Comparison of ENCODE assay signal across 1 cellular context in genomic region chr11:117946842-117947526, GRCh38.
A peak's percentile ranks its signal among the peaks of the same experiment; 100 is the strongest.
TF ChIP-seq lines count a peak whose summit lies in the region.

No MANE protein-coding gene starts in this region.

TF ChIP-seq in K562, 482 proteins besides CTCF, POLR2A, EP300 and RAD21 (continued from another document and continues in another):
- TF ChIP-seq, protein P1, sequence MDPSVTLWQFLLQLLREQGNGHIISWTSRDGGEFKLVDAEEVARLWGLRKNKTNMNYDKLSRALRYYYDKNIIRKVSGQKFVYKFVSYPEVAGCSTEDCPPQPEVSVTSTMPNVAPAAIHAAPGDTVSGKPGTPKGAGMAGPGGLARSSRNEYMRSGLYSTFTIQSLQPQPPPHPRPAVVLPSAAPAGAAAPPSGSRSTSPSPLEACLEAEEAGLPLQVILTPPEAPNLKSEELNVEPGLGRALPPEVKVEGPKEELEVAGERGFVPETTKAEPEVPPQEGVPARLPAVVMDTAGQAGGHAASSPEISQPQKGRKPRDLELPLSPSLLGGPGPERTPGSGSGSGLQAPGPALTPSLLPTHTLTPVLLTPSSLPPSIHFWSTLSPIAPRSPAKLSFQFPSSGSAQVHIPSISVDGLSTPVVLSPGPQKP (CRISPR knock-in tag; IDR thresholded peaks at IDR 0.05), result no peak
- TF ChIP-seq, protein P2, sequence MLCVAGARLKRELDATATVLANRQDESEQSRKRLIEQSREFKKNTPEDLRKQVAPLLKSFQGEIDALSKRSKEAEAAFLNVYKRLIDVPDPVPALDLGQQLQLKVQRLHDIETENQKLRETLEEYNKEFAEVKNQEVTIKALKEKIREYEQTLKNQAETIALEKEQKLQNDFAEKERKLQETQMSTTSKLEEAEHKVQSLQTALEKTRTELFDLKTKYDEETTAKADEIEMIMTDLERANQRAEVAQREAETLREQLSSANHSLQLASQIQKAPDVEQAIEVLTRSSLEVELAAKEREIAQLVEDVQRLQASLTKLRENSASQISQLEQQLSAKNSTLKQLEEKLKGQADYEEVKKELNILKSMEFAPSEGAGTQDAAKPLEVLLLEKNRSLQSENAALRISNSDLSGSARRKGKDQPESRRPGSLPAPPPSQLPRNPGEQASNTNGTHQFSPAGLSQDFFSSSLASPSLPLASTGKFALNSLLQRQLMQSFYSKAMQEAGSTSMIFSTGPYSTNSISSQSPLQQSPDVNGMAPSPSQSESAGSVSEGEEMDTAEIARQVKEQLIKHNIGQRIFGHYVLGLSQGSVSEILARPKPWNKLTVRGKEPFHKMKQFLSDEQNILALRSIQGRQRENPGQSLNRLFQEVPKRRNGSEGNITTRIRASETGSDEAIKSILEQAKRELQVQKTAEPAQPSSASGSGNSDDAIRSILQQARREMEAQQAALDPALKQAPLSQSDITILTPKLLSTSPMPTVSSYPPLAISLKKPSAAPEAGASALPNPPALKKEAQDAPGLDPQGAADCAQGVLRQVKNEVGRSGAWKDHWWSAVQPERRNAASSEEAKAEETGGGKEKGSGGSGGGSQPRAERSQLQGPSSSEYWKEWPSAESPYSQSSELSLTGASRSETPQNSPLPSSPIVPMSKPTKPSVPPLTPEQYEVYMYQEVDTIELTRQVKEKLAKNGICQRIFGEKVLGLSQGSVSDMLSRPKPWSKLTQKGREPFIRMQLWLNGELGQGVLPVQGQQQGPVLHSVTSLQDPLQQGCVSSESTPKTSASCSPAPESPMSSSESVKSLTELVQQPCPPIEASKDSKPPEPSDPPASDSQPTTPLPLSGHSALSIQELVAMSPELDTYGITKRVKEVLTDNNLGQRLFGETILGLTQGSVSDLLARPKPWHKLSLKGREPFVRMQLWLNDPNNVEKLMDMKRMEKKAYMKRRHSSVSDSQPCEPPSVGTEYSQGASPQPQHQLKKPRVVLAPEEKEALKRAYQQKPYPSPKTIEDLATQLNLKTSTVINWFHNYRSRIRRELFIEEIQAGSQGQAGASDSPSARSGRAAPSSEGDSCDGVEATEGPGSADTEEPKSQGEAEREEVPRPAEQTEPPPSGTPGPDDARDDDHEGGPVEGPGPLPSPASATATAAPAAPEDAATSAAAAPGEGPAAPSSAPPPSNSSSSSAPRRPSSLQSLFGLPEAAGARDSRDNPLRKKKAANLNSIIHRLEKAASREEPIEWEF (CRISPR knock-in tag; IDR thresholded peaks at IDR 0.05), result no peak
- TF ChIP-seq CREM (IDR thresholded peaks at IDR 0.05; ENCODE audit: low read depth) (no peak), CREB5 (CRISPR knock-in tag; IDR thresholded peaks at IDR 0.05) (no peak), XRCC5 (IDR thresholded peaks at IDR 0.05; ENCODE audit: low read depth, low read length) (peak; percentile 73; the same call in 1 of the 2 replicates), DACH1 (IDR thresholded peaks at IDR 0.05; ENCODE audit: partially characterized antibody) (no peak), ATF1 (CRISPR knock-in tag; IDR thresholded peaks at IDR 0.05) (no peak), ATF1 (tag; IDR thresholded peaks at IDR 0.05) (peak; percentile 35; the same call in 1 of the 2 replicates), ZNF707 (CRISPR knock-in tag; conservative IDR thresholded peaks at IDR 0.05) (no peak), ZNF121 (CRISPR knock-in tag; conservative IDR thresholded peaks at IDR 0.05) (no peak), GATAD2A (IDR thresholded peaks at IDR 0.05) (no peak), RBFOX2 (IDR thresholded peaks at IDR 0.05; ENCODE audit: low read depth, low read length) (no peak), RFX1 (IDR thresholded peaks at IDR 0.05) (no peak), ZBTB34 (CRISPR knock-in tag; IDR thresholded peaks at IDR 0.05) (no peak), TAF15 (IDR thresholded peaks at IDR 0.05; ENCODE audit: low read depth, low read length) (no peak), SLC30A9 (CRISPR knock-in tag; IDR thresholded peaks at IDR 0.05) (no peak), ZNF778 (CRISPR knock-in tag; IDR thresholded peaks at IDR 0.05) (no peak), ZNF124 (CRISPR knock-in tag; IDR thresholded peaks at IDR 0.05) (no peak), ELF4 (CRISPR knock-in tag; IDR thresholded peaks at IDR 0.05) (no peak), ZNF668 (CRISPR knock-in tag; IDR thresholded peaks at IDR 0.05) (no peak), ZNF224 (CRISPR knock-in tag; IDR thresholded peaks at IDR 0.05) (no peak), ZBTB7A (IDR thresholded peaks at IDR 0.05; ENCODE audit: borderline replicate concordance, control insufficient read depth, low read depth, low read length) (0 out of 2 replicates have a peak, but pooled peaks have one; percentile 19), TAF1 (IDR thresholded peaks at IDR 0.05; ENCODE audit: control insufficient read depth, extremely low read depth, insufficient read depth, low read length, severe bottlenecking) (no peak), NFE2L1 (tag; IDR thresholded peaks at IDR 0.05; ENCODE audit: borderline replicate concordance, low read depth) (no peak), ZFP1 (CRISPR knock-in tag; IDR thresholded peaks at IDR 0.05) (no peak), ZNF79 (CRISPR knock-in tag; IDR thresholded peaks at IDR 0.05; ENCODE audit: low read depth) (no peak), MTA3 (IDR thresholded peaks at IDR 0.05; ENCODE audit: borderline replicate concordance) (no peak)
- TF ChIP-seq, protein P3, sequence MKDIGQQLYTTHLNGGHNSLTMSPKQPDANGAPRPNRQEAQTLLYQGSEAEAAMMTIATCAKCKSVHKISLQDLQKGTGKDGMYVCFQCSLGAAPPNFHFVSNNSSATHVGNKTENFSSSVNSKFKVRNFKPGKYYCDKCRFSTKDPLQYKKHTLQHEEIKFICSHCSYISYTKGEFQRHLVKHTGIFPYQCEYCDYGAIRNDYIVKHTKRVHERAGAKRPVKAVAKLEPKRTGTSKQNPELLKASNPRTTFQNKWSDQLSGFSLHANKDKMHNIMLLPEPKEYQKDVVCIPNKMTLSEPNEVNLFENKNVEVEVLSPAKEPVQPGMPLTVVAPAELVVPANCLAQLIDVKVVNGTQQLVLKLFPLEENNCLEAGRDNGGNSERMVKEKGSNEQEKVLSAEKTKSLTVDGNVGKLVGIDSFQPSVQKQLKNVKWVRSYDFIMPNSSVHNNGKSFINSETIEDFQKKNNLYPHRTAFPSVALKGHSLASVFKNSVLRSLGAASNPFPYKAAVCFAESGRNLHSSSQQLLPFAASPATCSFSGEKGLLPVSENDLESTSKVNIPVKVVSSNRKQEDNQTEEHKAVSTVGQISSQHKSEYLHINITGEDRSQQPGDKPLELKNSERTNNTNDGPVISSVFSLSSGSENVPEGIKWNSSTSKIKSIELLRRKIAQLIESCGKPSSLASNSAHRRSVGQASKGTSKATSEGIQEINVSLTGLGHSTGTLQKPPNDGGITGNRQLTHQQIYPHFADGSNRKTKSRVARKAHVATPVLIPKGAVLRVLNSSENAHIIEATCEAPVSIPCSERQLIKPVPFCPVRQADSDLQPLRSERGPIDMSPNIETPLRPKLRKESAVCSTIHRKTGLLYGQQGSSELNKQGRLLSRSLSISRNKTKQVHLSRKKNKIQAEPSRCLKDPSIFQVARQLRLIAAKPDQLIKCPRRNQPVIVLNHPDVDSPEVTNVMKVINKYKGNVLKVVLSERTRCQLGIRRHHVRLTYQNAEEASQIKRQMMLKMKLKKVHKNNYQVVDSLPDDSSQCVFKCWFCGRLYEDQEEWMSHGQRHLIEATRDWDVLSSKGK (CRISPR knock-in tag; IDR thresholded peaks at IDR 0.05), result no peak
- TF ChIP-seq, protein P4, sequence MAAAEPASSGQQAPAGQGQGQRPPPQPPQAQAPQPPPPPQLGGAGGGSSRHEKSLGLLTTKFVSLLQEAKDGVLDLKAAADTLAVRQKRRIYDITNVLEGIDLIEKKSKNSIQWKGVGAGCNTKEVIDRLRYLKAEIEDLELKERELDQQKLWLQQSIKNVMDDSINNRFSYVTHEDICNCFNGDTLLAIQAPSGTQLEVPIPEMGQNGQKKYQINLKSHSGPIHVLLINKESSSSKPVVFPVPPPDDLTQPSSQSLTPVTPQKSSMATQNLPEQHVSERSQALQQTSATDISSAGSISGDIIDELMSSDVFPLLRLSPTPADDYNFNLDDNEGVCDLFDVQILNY (CRISPR knock-in tag; IDR thresholded peaks at IDR 0.05), result no peak
- TF ChIP-seq, protein P5, sequence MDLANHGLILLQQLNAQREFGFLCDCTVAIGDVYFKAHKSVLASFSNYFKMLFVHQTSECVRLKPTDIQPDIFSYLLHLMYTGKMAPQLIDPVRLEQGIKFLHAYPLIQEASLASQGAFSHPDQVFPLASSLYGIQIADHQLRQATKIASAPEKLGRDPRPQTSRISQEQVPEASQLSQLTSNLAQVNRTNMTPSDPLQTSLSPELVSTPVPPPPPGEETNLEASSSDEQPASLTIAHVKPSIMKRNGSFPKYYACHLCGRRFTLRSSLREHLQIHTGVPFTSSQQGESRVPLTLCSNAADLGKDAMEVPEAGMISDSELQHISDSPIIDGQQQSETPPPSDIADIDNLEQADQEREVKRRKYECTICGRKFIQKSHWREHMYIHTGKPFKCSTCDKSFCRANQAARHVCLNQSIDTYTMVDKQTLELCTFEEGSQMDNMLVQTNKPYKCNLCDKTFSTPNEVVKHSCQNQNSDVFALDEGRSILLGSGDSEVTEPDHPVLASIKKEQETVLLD (IDR thresholded peaks at IDR 0.05), result no peak
- TF ChIP-seq, protein P6, sequence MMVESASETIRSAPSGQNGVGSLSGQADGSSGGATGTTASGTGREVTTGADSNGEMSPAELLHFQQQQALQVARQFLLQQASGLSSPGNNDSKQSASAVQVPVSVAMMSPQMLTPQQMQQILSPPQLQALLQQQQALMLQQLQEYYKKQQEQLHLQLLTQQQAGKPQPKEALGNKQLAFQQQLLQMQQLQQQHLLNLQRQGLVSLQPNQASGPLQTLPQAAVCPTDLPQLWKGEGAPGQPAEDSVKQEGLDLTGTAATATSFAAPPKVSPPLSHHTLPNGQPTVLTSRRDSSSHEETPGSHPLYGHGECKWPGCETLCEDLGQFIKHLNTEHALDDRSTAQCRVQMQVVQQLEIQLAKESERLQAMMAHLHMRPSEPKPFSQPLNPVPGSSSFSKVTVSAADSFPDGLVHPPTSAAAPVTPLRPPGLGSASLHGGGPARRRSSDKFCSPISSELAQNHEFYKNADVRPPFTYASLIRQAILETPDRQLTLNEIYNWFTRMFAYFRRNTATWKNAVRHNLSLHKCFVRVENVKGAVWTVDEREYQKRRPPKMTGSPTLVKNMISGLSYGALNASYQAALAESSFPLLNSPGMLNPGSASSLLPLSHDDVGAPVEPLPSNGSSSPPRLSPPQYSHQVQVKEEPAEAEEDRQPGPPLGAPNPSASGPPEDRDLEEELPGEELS (CRISPR knock-in tag; IDR thresholded peaks at IDR 0.05; ENCODE audit: borderline replicate concordance), result no peak
- TF ChIP-seq, protein P7, sequence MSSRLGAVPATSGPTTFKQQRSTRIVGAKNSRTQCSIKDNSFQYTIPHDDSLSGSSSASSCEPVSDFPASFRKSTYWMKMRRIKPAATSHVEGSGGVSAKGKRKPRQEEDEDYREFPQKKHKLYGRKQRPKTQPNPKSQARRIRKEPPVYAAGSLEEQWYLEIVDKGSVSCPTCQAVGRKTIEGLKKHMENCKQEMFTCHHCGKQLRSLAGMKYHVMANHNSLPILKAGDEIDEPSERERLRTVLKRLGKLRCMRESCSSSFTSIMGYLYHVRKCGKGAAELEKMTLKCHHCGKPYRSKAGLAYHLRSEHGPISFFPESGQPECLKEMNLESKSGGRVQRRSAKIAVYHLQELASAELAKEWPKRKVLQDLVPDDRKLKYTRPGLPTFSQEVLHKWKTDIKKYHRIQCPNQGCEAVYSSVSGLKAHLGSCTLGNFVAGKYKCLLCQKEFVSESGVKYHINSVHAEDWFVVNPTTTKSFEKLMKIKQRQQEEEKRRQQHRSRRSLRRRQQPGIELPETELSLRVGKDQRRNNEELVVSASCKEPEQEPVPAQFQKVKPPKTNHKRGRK (tag; IDR thresholded peaks at IDR 0.05), result no peak
- TF ChIP-seq, protein P8, sequence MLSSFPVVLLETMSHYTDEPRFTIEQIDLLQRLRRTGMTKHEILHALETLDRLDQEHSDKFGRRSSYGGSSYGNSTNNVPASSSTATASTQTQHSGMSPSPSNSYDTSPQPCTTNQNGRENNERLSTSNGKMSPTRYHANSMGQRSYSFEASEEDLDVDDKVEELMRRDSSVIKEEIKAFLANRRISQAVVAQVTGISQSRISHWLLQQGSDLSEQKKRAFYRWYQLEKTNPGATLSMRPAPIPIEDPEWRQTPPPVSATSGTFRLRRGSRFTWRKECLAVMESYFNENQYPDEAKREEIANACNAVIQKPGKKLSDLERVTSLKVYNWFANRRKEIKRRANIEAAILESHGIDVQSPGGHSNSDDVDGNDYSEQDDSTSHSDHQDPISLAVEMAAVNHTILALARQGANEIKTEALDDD (IDR thresholded peaks at IDR 0.05), result no peak
- TF ChIP-seq, protein P9, sequence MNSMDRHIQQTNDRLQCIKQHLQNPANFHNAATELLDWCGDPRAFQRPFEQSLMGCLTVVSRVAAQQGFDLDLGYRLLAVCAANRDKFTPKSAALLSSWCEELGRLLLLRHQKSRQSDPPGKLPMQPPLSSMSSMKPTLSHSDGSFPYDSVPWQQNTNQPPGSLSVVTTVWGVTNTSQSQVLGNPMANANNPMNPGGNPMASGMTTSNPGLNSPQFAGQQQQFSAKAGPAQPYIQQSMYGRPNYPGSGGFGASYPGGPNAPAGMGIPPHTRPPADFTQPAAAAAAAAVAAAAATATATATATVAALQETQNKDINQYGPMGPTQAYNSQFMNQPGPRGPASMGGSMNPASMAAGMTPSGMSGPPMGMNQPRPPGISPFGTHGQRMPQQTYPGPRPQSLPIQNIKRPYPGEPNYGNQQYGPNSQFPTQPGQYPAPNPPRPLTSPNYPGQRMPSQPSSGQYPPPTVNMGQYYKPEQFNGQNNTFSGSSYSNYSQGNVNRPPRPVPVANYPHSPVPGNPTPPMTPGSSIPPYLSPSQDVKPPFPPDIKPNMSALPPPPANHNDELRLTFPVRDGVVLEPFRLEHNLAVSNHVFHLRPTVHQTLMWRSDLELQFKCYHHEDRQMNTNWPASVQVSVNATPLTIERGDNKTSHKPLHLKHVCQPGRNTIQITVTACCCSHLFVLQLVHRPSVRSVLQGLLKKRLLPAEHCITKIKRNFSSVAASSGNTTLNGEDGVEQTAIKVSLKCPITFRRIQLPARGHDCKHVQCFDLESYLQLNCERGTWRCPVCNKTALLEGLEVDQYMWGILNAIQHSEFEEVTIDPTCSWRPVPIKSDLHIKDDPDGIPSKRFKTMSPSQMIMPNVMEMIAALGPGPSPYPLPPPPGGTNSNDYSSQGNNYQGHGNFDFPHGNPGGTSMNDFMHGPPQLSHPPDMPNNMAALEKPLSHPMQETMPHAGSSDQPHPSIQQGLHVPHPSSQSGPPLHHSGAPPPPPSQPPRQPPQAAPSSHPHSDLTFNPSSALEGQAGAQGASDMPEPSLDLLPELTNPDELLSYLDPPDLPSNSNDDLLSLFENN (IDR thresholded peaks at IDR 0.05; ENCODE audit: low read depth in 2 of 2, low read length in 2 of 2), result no peak
